In the genomic region with DNA sequence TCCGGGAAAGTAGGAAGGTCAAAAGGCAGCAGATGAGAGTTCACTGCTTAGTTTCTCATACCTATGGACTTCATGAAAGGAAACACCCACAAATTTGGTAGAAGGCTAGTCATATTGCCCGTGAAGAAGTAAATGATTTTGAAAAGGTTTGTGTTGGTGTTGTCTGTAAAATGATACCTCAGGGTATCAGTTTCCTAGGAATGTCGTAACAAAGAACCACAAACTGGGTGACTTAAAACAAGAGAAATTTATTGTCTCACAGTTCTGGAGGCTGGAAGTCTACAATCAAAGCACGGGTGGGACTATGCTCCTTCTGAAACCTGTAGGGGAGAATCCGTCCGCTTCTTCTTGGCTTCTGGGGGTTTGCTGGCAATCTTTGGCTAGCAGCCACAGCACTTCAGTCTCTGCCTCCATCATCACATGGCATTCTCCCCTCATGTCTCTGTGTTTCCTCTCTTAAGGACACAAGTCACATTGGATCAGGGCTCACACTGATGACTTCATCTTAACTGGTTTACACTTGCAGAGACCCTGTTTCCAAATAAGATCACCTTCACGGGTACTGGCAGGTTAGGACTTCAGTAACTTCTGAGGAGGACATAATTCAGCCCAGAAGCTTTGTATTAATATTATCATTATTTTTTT, we compare ENCODE assay signal across 1 cellular context.
TF ChIP-seq lines count a peak whose summit lies in the region.

No MANE protein-coding gene starts in this region.

TF ChIP-seq in H1, 55 proteins besides CTCF, POLR2A, EP300 and RAD21:
- TF ChIP-seq CREB1 (IDR thresholded peaks at IDR 0.05) = 0 out of 2 replicates have a peak, but pooled peaks have one; percentile 37
- no peak for TF ChIP-seq CHD1 (IDR thresholded peaks at IDR 0.05; ENCODE audit: low read depth, low read length)
- TF ChIP-seq PHF8 (conservative IDR thresholded peaks at IDR 0.05; ENCODE audit: low read depth, low read length) = no peak
- TF ChIP-seq NANOG (IDR thresholded peaks at IDR 0.05; ENCODE audit: insufficient read depth, low read depth, low read length, poor library complexity, severe bottlenecking) = no peak
- TF ChIP-seq, protein P1, sequence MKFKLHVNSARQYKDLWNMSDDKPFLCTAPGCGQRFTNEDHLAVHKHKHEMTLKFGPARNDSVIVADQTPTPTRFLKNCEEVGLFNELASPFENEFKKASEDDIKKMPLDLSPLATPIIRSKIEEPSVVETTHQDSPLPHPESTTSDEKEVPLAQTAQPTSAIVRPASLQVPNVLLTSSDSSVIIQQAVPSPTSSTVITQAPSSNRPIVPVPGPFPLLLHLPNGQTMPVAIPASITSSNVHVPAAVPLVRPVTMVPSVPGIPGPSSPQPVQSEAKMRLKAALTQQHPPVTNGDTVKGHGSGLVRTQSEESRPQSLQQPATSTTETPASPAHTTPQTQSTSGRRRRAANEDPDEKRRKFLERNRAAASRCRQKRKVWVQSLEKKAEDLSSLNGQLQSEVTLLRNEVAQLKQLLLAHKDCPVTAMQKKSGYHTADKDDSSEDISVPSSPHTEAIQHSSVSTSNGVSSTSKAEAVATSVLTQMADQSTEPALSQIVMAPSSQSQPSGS (IDR thresholded peaks at IDR 0.05; ENCODE audit: low read length) = no peak
